21 cellular contexts compared by ENCODE assay signal in the genomic region with DNA sequence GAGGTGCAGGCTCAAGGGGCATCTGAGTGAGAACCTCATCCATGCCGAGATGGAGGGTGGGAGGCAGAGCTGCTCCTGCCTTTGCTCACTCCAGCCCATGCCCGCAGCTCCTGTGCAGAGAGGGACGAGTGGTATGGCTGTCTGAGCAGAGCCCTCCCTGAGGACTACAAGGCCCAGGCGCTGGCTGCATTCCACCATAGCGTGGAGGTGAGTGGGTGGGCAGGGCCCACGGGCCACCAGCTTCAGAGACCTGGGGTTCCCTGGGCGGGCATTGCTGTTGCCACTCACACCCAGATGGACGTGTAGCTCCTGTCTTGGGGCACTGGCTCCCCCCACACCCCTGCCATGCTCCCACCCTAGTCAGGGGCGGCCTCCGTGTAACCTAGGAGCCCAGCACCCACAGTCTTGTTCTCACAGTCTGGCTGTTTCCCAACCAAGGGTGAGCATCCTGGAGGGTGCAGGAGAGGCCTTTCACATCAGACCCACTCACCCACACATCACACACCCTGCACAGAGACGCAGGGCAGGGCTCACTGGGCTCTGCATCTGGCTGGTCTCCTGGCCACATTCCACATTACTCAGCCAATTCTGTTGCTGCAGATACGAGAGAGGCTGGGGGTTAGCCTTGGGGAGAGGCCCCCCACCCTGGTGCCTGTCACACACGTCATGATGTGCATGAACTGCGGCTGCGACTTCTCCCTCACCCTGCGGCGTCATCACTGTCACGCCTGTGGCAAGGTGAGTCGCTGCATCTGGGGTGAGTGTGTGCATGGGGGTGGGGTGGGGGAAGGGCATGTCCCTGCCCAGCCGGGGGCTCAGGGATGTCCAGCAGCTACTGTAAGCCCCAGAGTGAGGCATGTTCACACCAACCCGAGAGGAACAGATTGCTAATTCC. TPM values are rescaled to one million over a fixed set of nuclear protein-coding genes. Genes with fewer than 3 reads are reported as not detected.
A peak's percentile ranks its signal among the peaks of the same experiment; 100 is the strongest.
DNase-seq lines count a peak whose midpoint lies in the region; ATAC-seq, FAIRE-seq and TF ChIP-seq lines count a peak whose summit lies in the region.
"Had no signal": no experiment of that assay in that cellular context is flagged by ENCODE, and none has a peak within 500 bp of the region (broad histone marks: within the 10 kb centered on the region; RNA-seq: fewer than 3 reads in every experiment).

No MANE protein-coding gene starts in this region.

- DNase-seq in EH (ENCODE audit: low read depth) (peak; percentile 4), astrocyte (ENCODE audit: low read depth) (peak; percentile 26), neuronal stem cell (ENCODE audit: low spot score) (no peak), Ammon's horn (ENCODE audit: low spot score) (no peak), NCI-H748 treated with DMSO at 0.1 percent for 48 hours (lab: John Stamatoyannopoulos, UW) (no peak), HT-29 (ENCODE audit: low spot score) (no peak)
- DNase-seq: SIG-M5 had no signal

- no peak overlapping the region for H3K14ac ChIP-seq in neuronal stem cell (ENCODE audit: low read length)

- H3K9me3 ChIP-seq in HEK293 (ENCODE audit: control insufficient read depth, insufficient read depth, low read depth, low read length) (no peaks in the 10 kb centered on the region), astrocyte (ENCODE audit: insufficient read depth, low read depth, low read length) (no peaks in the 10 kb centered on the region), neuronal stem cell (replicated peaks in 1 of 2; ENCODE audit: control insufficient read depth in 2 of 2, insufficient read depth in 1 of 2, low read depth in 1 of 2, low read length in 2 of 2) (no peaks in the 10 kb centered on the region)
- H3K9me3 ChIP-seq: BE2C, heart right ventricle, Peyer's patch, prostate gland, sigmoid colon, transverse colon had no signal

- H3K23ac ChIP-seq in neuronal stem cell (ENCODE audit: low read depth, low read length, poor library complexity): no peak overlapping the region

- H3K18ac ChIP-seq in neuronal stem cell (ENCODE audit: low read length): no peak overlapping the region

- no peak overlapping the region for H3K27ac ChIP-seq in HEK293 (ENCODE audit: extremely low read depth, low read depth, low read length)
- no peak overlapping the region for H3K27ac ChIP-seq in astrocyte (ENCODE audit: low read depth, low read length)
- no peak overlapping the region for H3K27ac ChIP-seq in neuronal stem cell (replicated peaks; ENCODE audit: low read length)
- H3K27ac ChIP-seq: Peyer's patch, prostate gland, sigmoid colon, transverse colon, WERI-Rb-1 had no signal

- peaks cover 15% of the 10 kb centered on the region for H3K4me1 Mint-ChIP-seq in astrocyte (ENCODE audit: low read depth, unreplicated experiment)
- H3K4me1 Mint-ChIP-seq: activated naive CD8-positive, alpha-beta T cell treated with anti-CD3 and anti-CD28 coated beads, Interleukin-2, amount 10 ng/mL, durations not matched to agents 7 days and 5 days; central memory CD8-positive, alpha-beta T cell had no signal

- peak overlapping the region; percentile 3 for H4K91ac ChIP-seq in neuronal stem cell (ENCODE audit: low read depth, low read length, poor library complexity)

- CTCF ChIA-PET in HEK293 (lab: Yijun Ruan, JAX): interaction anchor here (0.5 to 5.5 kb wide), 45 partner anchors 10 to 1586 kb away, joined by 3 to 91 read pairs (median 4); partner anchors contain the start of gene C3orf20

- no peak overlapping the region for H2BK15ac ChIP-seq in neuronal stem cell (ENCODE audit: low read length)

- peaks cover 3% of the 10 kb centered on the region for H4K20me1 ChIP-seq in astrocyte (ENCODE audit: insufficient read depth, low read length)

- H3K4me1 ChIP-seq in HEK293 (ENCODE audit: control insufficient read depth, insufficient read depth, low read length) (no peaks in the 10 kb centered on the region), astrocyte (ENCODE audit: insufficient read depth, low read length) (peaks cover 15% of the 10 kb centered on the region), neuronal stem cell (ENCODE audit: control insufficient read depth in 2 of 2, insufficient read depth in 1 of 2, low read depth in 1 of 2, low read length in 2 of 2) (peaks cover 2 to 9% of the 10 kb centered on the region in 2 donors)
- H3K4me1 ChIP-seq: BE2C, Peyer's patch, prostate gland had no signal

- H2AFZ ChIP-seq in astrocyte (ENCODE audit: low read depth, low read length): no peak overlapping the region
- H2AFZ ChIP-seq in neuronal stem cell (ENCODE audit: low read length): no peak overlapping the region

- H3K4me3 ChIP-seq in HEK293 (ENCODE audit: low read depth, low read length): no peak overlapping the region
- H3K4me3 ChIP-seq in astrocyte (ENCODE audit: insufficient read depth, low read depth, low read length): no peak overlapping the region
- no peak overlapping the region for H3K4me3 ChIP-seq in neuronal stem cell (ENCODE audit: low read length in 2 of 2)
- H3K4me3 ChIP-seq: GM12878, heart right ventricle, Peyer's patch, prostate gland, sigmoid colon, transverse colon had no signal

- H3K36me3 ChIP-seq in HEK293 (ENCODE audit: control insufficient read depth in 2 of 2, insufficient read depth in 1 of 2, low read length in 2 of 2) (no peaks in the 10 kb centered on the region), astrocyte (ENCODE audit: insufficient read depth, low read length) (no peaks in the 10 kb centered on the region), neuronal stem cell (replicated peaks in 1 of 2; ENCODE audit: control insufficient read depth in 2 of 2, insufficient read depth in 2 of 2, low read length in 2 of 2) (no peaks in the 10 kb centered on the region)
- H3K36me3 ChIP-seq: BE2C, prostate gland, sigmoid colon, transverse colon, WERI-Rb-1 had no signal

- no peak overlapping the region for H3K4ac ChIP-seq in neuronal stem cell (ENCODE audit: low read length)

- no peak for TF ChIP-seq CTCF in HEK293 (tag by site-specific recombination; IDR thresholded peaks at IDR 0.05)
- TF ChIP-seq CTCF in astrocyte (IDR thresholded peaks at IDR 0.05; ENCODE audit: insufficient read depth, low read depth, low read length): no peak

- ATAC-seq in GM19397 (IDR thresholded peaks at IDR 0.05; ENCODE audit: unreplicated experiment): no peak

- no peak for FAIRE-seq in astrocyte (lab: Jason Lieb, UNC)

- H4K8ac ChIP-seq in neuronal stem cell (ENCODE audit: low read depth, low read length): no peak overlapping the region

- H3K27ac Mint-ChIP-seq in astrocyte (ENCODE audit: unreplicated experiment): no peak overlapping the region
- H3K27ac Mint-ChIP-seq: activated naive CD8-positive, alpha-beta T cell treated with anti-CD3 and anti-CD28 coated beads, Interleukin-2, amount 10 ng/mL, durations not matched to agents 7 days and 5 days; CD8-positive, alpha-beta T cell; effector memory CD8-positive, alpha-beta T cell had no signal

- H3K4me3 Mint-ChIP-seq in astrocyte (ENCODE audit: unreplicated experiment): no peak overlapping the region
- H3K4me3 Mint-ChIP-seq: activated naive CD8-positive, alpha-beta T cell treated with anti-CD3 and anti-CD28 coated beads, Interleukin-2, amount 10 ng/mL, durations not matched to agents 7 days and 5 days; CD8-positive, alpha-beta T cell; central memory CD8-positive, alpha-beta T cell; effector memory CD8-positive, alpha-beta T cell had no signal

- no CpG with 5 or more reads among the region's 21 CpGs for WGBS in neuronal stem cell (ENCODE audit: extremely low coverage in 2 of 2, insufficient read length in 2 of 2, insufficient replicate concordance in 1 of 2), 2 donors

- peak overlapping the region; percentile 1 for H3K9ac ChIP-seq in astrocyte (ENCODE audit: low read length)
- H3K9ac ChIP-seq in neuronal stem cell (ENCODE audit: low read depth, low read length, poor library complexity): no peak overlapping the region

- H3K4me2 ChIP-seq in astrocyte (ENCODE audit: low read length): peak overlapping the region; percentile 27
- no peak overlapping the region for H3K4me2 ChIP-seq in neuronal stem cell (ENCODE audit: insufficient read depth, low read length, poor library complexity, severe bottlenecking)

- POLR2A ChIA-PET in HEK293 (lab: Yijun Ruan, JAX): interaction anchor here (1.0 kb wide), 1 partner anchor 129 kb away, joined by 3 read pairs; no protein-coding TSS in a partner anchor

- H3K27me3 Mint-ChIP-seq in astrocyte (ENCODE audit: low read depth, unreplicated experiment): peaks cover 16% of the 10 kb centered on the region

- H3K27me3 ChIP-seq in astrocyte (ENCODE audit: insufficient read depth, low read length) (peaks cover 4% of the 10 kb centered on the region), neuronal stem cell (ENCODE audit: control insufficient read depth in 3 of 3, insufficient read depth in 3 of 3, low read depth in 1 of 3, low read length in 3 of 3) (peaks cover 0 to 22% (median 1%) of the 10 kb centered on the region in 3 experiments)
- H3K27me3 ChIP-seq: BE2C, Peyer's patch, sigmoid colon, transverse colon had no signal

- H3K79me2 ChIP-seq in astrocyte (ENCODE audit: insufficient read depth, low read length): no peaks in the 10 kb centered on the region

- peak overlapping the region; percentile 24 for H2AK5ac ChIP-seq in neuronal stem cell (ENCODE audit: low read depth, low read length)

- H2BK12ac ChIP-seq in neuronal stem cell (ENCODE audit: low read length): peak overlapping the region; percentile 43

- peaks cover 5% of the 10 kb centered on the region for H3K9me3 Mint-ChIP-seq in astrocyte (ENCODE audit: unreplicated experiment)
- H3K9me3 Mint-ChIP-seq: activated naive CD8-positive, alpha-beta T cell treated with anti-CD3 and anti-CD28 coated beads, Interleukin-2, amount 10 ng/mL, durations not matched to agents 7 days and 5 days; CD8-positive, alpha-beta T cell; central memory CD8-positive, alpha-beta T cell; effector memory CD8-positive, alpha-beta T cell had no signal

- no peaks in the 10 kb centered on the region for H3K79me1 ChIP-seq in neuronal stem cell (ENCODE audit: low read depth, low read length)

- H3K36me3 Mint-ChIP-seq in astrocyte (ENCODE audit: low read depth, unreplicated experiment): no peaks in the 10 kb centered on the region
- H3K36me3 Mint-ChIP-seq: activated naive CD8-positive, alpha-beta T cell treated with anti-CD3 and anti-CD28 coated beads, Interleukin-2, amount 10 ng/mL, durations not matched to agents 7 days and 5 days; CD8-positive, alpha-beta T cell had no signal

- H2BK120ac ChIP-seq in neuronal stem cell (ENCODE audit: low read depth, low read length): no peak overlapping the region

- peak overlapping the region; percentile 29 for H2BK5ac ChIP-seq in neuronal stem cell (ENCODE audit: low read length)

TF ChIP-seq in HEK293, 187 proteins besides CTCF, POLR2A, EP300 and RAD21:
- TF ChIP-seq ZNF629 (tag by site-specific recombination; IDR thresholded peaks at IDR 0.05): no peak
- TF ChIP-seq ZFHX2 (tag by site-specific recombination; conservative IDR thresholded peaks at IDR 0.05): peak; percentile 32

RNA-seq across cellular contexts. Expression of gene NR2C2, which starts 25.3 kb away (rescaled TPM):
- total RNA-seq in astrocyte: 36.3 and 38.7 TPM in 2 replicates
- 21.0 TPM for polyA plus RNA-seq in neuronal stem cell (2013, experiment 1 of 2)
- polyA plus RNA-seq in neuronal stem cell (2013, experiment 2 of 2): 22.1 TPM
- total RNA-seq in HT-29 (2014; rRNA removed; shearing (Covaris generic)): 14.1 and 18.0 TPM in 2 replicates

Comparison
In these comparisons a context has a peak if more than half of its experiments do, and no peak if none do; other contexts are left out.
1. DNase-seq: peak in EH (single experiment) and astrocyte (single experiment); none in neuronal stem cell (single experiment), Ammon's horn (single experiment), NCI-H748 treated with DMSO at 0.1 percent for 48 hours (single experiment) and HT-29 (single experiment).